7 cellular contexts compared by ENCODE assay signal in genomic region chr4:155953151-155954117, GRCh38. TPM values are rescaled to one million over a fixed set of nuclear protein-coding genes. Genes with fewer than 3 reads are reported as not detected.
A peak's percentile ranks its signal among the peaks of the same experiment; 100 is the strongest.
DNase-seq lines count a peak whose midpoint lies in the region; ATAC-seq and TF ChIP-seq lines count a peak whose summit lies in the region.

Gene CTSO (minus strand): TSS chr4:155953866. CDS start chr4:155953847, 19 bp downstream.

- TF ChIP-seq CTCF in GM13976 (IDR thresholded peaks at IDR 0.05; ENCODE audit: borderline replicate concordance, control extremely low read depth, extremely low read depth, insufficient read depth, missing control alignments) (peak; percentile 51), astrocyte of the spinal cord (IDR thresholded peaks at IDR 0.05; ENCODE audit: low read depth, low read length) (peak; percentile 56)

- intact Hi-C loops in sciatic nerve (cut with DNase I): no loop called here

- peak within 1 kb of the TSS; percentile 70 for H3K4me3 ChIP-seq in astrocyte of the spinal cord (ENCODE audit: low read depth, low read length)

- in situ Hi-C loops in GM13976 (cut with MboI; ENCODE audit: low sequenced_read_pairs, unreplicated experiment): no loop called here
- in situ Hi-C loops in astrocyte of the spinal cord (cut with HindIII; ENCODE audit: low sequenced_read_pairs): no loop called here

- DNase-seq in GM13976 (ENCODE audit: low spot score) (peak; percentile 81), NCI-H128 (lab: John Stamatoyannopoulos, UW; ENCODE audit: unreplicated experiment) (peak; percentile 8), T1000 (lab: John Stamatoyannopoulos, UW) (peak; percentile 36), astrocyte of the spinal cord (ENCODE audit: low read depth, low spot score) (peak; percentile 91), hypothalamus (lab: John Stamatoyannopoulos, UW) (peak in 50 of 51 donors; percentile 27 to 94 (median 67)), sciatic nerve (ENCODE audit: low spot score) (peak; percentile 82)

- ATAC-seq in HG02759 (IDR thresholded peaks at IDR 0.05; ENCODE audit: unreplicated experiment) (peak; percentile 94), sciatic nerve (peak; percentile 96)

RNA-seq across cellular contexts. Expression of gene CTSO, which starts in this region (rescaled TPM):
- total RNA-seq in sciatic nerve: 25.9 TPM

Comparison
In these comparisons a context has a peak if more than half of its experiments do, and no peak if none do; other contexts are left out.
1. Peak in every context shown above with its lines: DNase-seq, ATAC-seq and H3K4me3 ChIP-seq.
2. DNase-seq: peak in every context shown above with its lines; median percentile 91 in astrocyte of the spinal cord; 82 in sciatic nerve; 81 in GM13976; 67 in hypothalamus; 36 in T1000; 8 in NCI-H128.